1 cellular context compared by ENCODE assay signal in the genomic region with DNA sequence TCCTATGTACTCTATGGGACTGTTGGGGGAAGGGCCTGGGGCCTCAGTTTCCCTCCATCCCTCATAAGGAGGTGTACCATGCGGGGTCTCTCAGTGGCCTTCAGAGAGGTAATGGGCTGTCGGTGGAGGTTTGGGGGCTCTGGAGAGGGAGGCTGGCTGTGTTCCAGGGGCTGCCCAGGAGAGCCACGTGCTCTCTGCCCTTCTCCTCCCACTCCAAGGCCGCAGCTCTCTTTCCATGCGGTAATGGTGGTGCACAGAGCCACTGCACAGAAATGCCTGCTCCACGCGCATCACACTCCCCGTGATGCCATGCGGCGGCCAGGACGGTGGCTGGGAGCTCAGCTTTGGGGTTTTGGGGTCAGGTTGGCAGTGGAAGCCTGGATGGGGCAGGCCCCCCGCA.
TF ChIP-seq lines count a peak whose summit lies in the region.

No MANE protein-coding gene starts in this region.

TF ChIP-seq in HepG2, 621 proteins besides CTCF, POLR2A, EP300 and RAD21 (continues in another document):
- TF ChIP-seq, protein P1, sequence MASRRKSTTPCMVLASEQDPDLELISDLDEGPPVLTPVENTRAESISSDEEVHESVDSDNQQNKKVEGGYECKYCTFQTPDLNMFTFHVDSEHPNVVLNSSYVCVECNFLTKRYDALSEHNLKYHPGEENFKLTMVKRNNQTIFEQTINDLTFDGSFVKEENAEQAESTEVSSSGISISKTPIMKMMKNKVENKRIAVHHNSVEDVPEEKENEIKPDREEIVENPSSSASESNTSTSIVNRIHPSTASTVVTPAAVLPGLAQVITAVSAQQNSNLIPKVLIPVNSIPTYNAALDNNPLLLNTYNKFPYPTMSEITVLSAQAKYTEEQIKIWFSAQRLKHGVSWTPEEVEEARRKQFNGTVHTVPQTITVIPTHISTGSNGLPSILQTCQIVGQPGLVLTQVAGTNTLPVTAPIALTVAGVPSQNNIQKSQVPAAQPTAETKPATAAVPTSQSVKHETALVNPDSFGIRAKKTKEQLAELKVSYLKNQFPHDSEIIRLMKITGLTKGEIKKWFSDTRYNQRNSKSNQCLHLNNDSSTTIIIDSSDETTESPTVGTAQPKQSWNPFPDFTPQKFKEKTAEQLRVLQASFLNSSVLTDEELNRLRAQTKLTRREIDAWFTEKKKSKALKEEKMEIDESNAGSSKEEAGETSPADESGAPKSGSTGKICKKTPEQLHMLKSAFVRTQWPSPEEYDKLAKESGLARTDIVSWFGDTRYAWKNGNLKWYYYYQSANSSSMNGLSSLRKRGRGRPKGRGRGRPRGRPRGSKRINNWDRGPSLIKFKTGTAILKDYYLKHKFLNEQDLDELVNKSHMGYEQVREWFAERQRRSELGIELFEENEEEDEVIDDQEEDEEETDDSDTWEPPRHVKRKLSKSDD (CRISPR knock-in tag; IDR thresholded peaks at IDR 0.05; ENCODE audit: low read depth), result 0 out of 2 replicates have a peak, but pooled peaks have one; percentile 47
- TF ChIP-seq BORCS8-MEF2B (CRISPR knock-in tag; IDR thresholded peaks at IDR 0.05), result 0 out of 2 replicates have a peak, but pooled peaks have one; percentile 27
- TF ChIP-seq TP53 (CRISPR knock-in tag; conservative IDR thresholded peaks at IDR 0.05), result no peak
- peak; percentile 5 for TF ChIP-seq TEAD3 (CRISPR knock-in tag; optimal IDR thresholded peaks at IDR 0.05; ENCODE audit: borderline replicate concordance)
- TF ChIP-seq, protein P2, sequence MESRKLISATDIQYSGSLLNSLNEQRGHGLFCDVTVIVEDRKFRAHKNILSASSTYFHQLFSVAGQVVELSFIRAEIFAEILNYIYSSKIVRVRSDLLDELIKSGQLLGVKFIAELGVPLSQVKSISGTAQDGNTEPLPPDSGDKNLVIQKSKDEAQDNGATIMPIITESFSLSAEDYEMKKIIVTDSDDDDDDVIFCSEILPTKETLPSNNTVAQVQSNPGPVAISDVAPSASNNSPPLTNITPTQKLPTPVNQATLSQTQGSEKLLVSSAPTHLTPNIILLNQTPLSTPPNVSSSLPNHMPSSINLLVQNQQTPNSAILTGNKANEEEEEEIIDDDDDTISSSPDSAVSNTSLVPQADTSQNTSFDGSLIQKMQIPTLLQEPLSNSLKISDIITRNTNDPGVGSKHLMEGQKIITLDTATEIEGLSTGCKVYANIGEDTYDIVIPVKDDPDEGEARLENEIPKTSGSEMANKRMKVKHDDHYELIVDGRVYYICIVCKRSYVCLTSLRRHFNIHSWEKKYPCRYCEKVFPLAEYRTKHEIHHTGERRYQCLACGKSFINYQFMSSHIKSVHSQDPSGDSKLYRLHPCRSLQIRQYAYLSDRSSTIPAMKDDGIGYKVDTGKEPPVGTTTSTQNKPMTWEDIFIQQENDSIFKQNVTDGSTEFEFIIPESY (CRISPR knock-in tag; IDR thresholded peaks at IDR 0.05), result peak; percentile 87
- no peak for TF ChIP-seq RELA (CRISPR knock-in tag; IDR thresholded peaks at IDR 0.05)
- no peak for TF ChIP-seq KMT2A (CRISPR knock-in tag; IDR thresholded peaks at IDR 0.05)
- no peak for TF ChIP-seq SRY (CRISPR knock-in tag; IDR thresholded peaks at IDR 0.05)
- TF ChIP-seq MLLT10 (CRISPR knock-in tag; IDR thresholded peaks at IDR 0.05), result no peak
- no peak for TF ChIP-seq PHF20 (CRISPR knock-in tag; IDR thresholded peaks at IDR 0.05)
- TF ChIP-seq FOSL1 (CRISPR knock-in tag; IDR thresholded peaks at IDR 0.05; ENCODE audit: borderline replicate concordance), result no peak
- TF ChIP-seq HOXA3 (CRISPR knock-in tag; IDR thresholded peaks at IDR 0.05), result no peak
- no peak for TF ChIP-seq ZNF264 (CRISPR knock-in tag; IDR thresholded peaks at IDR 0.05)
- no peak for TF ChIP-seq TGIF2 (CRISPR knock-in tag; IDR thresholded peaks at IDR 0.05)
- no peak for TF ChIP-seq ZNF670 (CRISPR knock-in tag; IDR thresholded peaks at IDR 0.05; ENCODE audit: borderline replicate concordance)
- TF ChIP-seq MYNN (CRISPR knock-in tag; IDR thresholded peaks at IDR 0.05; ENCODE audit: low read depth), result no peak
- TF ChIP-seq, protein P3, sequence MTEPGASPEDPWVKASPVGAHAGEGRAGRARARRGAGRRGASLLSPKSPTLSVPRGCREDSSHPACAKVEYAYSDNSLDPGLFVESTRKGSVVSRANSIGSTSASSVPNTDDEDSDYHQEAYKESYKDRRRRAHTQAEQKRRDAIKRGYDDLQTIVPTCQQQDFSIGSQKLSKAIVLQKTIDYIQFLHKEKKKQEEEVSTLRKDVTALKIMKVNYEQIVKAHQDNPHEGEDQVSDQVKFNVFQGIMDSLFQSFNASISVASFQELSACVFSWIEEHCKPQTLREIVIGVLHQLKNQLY (CRISPR knock-in tag; IDR thresholded peaks at IDR 0.05), result no peak
- TF ChIP-seq, protein P4, sequence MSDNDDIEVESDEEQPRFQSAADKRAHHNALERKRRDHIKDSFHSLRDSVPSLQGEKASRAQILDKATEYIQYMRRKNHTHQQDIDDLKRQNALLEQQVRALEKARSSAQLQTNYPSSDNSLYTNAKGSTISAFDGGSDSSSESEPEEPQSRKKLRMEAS (IDR thresholded peaks at IDR 0.05), result peak; percentile 70
- TF ChIP-seq MATR3 (CRISPR knock-in tag; IDR thresholded peaks at IDR 0.05), result no peak
- TF ChIP-seq, protein P5, sequence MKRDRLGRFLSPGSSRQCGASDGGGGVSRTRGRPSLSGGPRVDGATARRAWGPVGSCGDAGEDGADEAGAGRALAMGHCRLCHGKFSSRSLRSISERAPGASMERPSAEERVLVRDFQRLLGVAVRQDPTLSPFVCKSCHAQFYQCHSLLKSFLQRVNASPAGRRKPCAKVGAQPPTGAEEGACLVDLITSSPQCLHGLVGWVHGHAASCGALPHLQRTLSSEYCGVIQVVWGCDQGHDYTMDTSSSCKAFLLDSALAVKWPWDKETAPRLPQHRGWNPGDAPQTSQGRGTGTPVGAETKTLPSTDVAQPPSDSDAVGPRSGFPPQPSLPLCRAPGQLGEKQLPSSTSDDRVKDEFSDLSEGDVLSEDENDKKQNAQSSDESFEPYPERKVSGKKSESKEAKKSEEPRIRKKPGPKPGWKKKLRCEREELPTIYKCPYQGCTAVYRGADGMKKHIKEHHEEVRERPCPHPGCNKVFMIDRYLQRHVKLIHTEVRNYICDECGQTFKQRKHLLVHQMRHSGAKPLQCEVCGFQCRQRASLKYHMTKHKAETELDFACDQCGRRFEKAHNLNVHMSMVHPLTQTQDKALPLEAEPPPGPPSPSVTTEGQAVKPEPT (CRISPR knock-in tag; IDR thresholded peaks at IDR 0.05; ENCODE audit: low read depth), result no peak
- TF ChIP-seq PAX8 (CRISPR knock-in tag; IDR thresholded peaks at IDR 0.05; ENCODE audit: borderline replicate concordance), result no peak
- TF ChIP-seq SNRNP70 (IDR thresholded peaks at IDR 0.05; ENCODE audit: low read depth, low read length), result no peak
- no peak for TF ChIP-seq CEBPG (CRISPR knock-in tag; IDR thresholded peaks at IDR 0.05)
- no peak for TF ChIP-seq PRPF4 (IDR thresholded peaks at IDR 0.05; ENCODE audit: low read depth, low read length, poor library complexity, severe bottlenecking)
- TF ChIP-seq, protein P6, sequence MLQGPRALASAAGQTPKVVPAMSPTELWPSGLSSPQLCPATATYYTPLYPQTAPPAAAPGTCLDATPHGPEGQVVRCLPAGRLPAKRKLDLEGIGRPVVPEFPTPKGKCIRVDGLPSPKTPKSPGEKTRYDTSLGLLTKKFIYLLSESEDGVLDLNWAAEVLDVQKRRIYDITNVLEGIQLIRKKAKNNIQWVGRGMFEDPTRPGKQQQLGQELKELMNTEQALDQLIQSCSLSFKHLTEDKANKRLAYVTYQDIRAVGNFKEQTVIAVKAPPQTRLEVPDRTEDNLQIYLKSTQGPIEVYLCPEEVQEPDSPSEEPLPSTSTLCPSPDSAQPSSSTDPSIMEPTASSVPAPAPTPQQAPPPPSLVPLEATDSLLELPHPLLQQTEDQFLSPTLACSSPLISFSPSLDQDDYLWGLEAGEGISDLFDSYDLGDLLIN (CRISPR knock-in tag; IDR thresholded peaks at IDR 0.05; ENCODE audit: borderline replicate concordance), result no peak
- no peak for TF ChIP-seq REPIN1 (CRISPR knock-in tag; IDR thresholded peaks at IDR 0.05; ENCODE audit: borderline replicate concordance, low read depth)
- no peak for TF ChIP-seq JARID2 (CRISPR knock-in tag; IDR thresholded peaks at IDR 0.05; ENCODE audit: insufficient replicate concordance)
- TF ChIP-seq ZNF256 (CRISPR knock-in tag; conservative IDR thresholded peaks at IDR 0.05), result no peak
- TF ChIP-seq, protein P7, sequence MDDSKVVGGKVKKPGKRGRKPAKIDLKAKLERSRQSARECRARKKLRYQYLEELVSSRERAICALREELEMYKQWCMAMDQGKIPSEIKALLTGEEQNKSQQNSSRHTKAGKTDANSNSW (CRISPR knock-in tag; IDR thresholded peaks at IDR 0.05; ENCODE audit: borderline replicate concordance), result no peak
- TF ChIP-seq, protein P8, sequence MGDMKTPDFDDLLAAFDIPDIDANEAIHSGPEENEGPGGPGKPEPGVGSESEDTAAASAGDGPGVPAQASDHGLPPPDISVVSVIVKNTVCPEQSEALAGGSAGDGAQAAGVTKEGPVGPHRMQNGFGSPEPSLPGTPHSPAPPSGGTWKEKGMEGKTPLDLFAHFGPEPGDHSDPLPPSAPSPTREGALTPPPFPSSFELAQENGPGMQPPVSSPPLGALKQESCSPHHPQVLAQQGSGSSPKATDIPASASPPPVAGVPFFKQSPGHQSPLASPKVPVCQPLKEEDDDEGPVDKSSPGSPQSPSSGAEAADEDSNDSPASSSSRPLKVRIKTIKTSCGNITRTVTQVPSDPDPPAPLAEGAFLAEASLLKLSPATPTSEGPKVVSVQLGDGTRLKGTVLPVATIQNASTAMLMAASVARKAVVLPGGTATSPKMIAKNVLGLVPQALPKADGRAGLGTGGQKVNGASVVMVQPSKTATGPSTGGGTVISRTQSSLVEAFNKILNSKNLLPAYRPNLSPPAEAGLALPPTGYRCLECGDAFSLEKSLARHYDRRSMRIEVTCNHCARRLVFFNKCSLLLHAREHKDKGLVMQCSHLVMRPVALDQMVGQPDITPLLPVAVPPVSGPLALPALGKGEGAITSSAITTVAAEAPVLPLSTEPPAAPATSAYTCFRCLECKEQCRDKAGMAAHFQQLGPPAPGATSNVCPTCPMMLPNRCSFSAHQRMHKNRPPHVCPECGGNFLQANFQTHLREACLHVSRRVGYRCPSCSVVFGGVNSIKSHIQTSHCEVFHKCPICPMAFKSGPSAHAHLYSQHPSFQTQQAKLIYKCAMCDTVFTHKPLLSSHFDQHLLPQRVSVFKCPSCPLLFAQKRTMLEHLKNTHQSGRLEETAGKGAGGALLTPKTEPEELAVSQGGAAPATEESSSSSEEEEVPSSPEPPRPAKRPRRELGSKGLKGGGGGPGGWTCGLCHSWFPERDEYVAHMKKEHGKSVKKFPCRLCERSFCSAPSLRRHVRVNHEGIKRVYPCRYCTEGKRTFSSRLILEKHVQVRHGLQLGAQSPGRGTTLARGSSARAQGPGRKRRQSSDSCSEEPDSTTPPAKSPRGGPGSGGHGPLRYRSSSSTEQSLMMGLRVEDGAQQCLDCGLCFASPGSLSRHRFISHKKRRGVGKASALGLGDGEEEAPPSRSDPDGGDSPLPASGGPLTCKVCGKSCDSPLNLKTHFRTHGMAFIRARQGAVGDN (CRISPR knock-in tag; IDR thresholded peaks at IDR 0.05), result peak; percentile 73
- TF ChIP-seq ZNF501 (CRISPR knock-in tag; IDR thresholded peaks at IDR 0.05), result no peak
- TF ChIP-seq, protein P9, sequence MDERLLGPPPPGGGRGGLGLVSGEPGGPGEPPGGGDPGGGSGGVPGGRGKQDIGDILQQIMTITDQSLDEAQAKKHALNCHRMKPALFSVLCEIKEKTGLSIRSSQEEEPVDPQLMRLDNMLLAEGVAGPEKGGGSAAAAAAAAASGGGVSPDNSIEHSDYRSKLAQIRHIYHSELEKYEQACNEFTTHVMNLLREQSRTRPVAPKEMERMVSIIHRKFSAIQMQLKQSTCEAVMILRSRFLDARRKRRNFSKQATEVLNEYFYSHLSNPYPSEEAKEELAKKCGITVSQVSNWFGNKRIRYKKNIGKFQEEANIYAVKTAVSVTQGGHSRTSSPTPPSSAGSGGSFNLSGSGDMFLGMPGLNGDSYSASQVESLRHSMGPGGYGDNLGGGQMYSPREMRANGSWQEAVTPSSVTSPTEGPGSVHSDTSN (CRISPR knock-in tag; IDR thresholded peaks at IDR 0.05), result no peak
- no peak for TF ChIP-seq RFXAP (CRISPR knock-in tag; IDR thresholded peaks at IDR 0.05; ENCODE audit: borderline replicate concordance)
- no peak for TF ChIP-seq ZNF251 (CRISPR knock-in tag; IDR thresholded peaks at IDR 0.05)
- no peak for TF ChIP-seq FOXO1 (CRISPR knock-in tag; IDR thresholded peaks at IDR 0.05)
- TF ChIP-seq, protein P10, sequence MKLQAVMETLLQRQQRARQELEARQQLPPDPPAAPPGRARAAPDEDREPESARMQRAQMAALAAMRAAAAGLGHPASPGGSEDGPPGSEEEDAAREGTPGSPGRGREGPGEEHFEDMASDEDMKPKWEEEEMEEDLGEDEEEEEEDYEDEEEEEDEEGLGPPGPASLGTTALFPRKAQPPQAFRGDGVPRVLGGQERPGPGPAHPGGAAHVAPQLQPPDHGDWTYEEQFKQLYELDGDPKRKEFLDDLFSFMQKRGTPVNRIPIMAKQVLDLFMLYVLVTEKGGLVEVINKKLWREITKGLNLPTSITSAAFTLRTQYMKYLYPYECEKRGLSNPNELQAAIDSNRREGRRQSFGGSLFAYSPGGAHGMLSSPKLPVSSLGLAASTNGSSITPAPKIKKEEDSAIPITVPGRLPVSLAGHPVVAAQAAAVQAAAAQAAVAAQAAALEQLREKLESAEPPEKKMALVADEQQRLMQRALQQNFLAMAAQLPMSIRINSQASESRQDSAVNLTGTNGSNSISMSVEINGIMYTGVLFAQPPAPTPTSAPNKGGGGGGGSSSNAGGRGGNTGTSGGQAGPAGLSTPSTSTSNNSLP (IDR thresholded peaks at IDR 0.05; ENCODE audit: low read depth, low read length), result no peak
- TF ChIP-seq, protein P11, sequence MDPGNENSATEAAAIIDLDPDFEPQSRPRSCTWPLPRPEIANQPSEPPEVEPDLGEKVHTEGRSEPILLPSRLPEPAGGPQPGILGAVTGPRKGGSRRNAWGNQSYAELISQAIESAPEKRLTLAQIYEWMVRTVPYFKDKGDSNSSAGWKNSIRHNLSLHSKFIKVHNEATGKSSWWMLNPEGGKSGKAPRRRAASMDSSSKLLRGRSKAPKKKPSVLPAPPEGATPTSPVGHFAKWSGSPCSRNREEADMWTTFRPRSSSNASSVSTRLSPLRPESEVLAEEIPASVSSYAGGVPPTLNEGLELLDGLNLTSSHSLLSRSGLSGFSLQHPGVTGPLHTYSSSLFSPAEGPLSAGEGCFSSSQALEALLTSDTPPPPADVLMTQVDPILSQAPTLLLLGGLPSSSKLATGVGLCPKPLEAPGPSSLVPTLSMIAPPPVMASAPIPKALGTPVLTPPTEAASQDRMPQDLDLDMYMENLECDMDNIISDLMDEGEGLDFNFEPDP (CRISPR knock-in tag; conservative IDR thresholded peaks at IDR 0.05), result no peak
- TF ChIP-seq SP5 (CRISPR knock-in tag; IDR thresholded peaks at IDR 0.05; ENCODE audit: borderline replicate concordance, low read depth), result 0 out of 2 replicates have a peak, but pooled peaks have one; percentile 24
- TF ChIP-seq, protein P12, sequence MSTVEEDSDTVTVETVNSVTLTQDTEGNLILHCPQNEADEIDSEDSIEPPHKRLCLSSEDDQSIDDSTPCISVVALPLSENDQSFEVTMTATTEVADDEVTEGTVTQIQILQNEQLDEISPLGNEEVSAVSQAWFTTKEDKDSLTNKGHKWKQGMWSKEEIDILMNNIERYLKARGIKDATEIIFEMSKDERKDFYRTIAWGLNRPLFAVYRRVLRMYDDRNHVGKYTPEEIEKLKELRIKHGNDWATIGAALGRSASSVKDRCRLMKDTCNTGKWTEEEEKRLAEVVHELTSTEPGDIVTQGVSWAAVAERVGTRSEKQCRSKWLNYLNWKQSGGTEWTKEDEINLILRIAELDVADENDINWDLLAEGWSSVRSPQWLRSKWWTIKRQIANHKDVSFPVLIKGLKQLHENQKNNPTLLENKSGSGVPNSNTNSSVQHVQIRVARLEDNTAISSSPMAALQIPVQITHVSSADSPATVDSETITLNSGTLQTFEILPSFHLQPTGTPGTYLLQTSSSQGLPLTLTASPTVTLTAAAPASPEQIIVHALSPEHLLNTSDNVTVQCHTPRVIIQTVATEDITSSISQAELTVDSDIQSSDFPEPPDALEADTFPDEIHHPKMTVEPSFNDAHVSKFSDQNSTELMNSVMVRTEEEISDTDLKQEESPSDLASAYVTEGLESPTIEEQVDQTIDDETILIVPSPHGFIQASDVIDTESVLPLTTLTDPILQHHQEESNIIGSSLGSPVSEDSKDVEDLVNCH (CRISPR knock-in tag; IDR thresholded peaks at IDR 0.05), result no peak
